ENCODE assay signal across 9 cellular contexts in the genomic region with DNA sequence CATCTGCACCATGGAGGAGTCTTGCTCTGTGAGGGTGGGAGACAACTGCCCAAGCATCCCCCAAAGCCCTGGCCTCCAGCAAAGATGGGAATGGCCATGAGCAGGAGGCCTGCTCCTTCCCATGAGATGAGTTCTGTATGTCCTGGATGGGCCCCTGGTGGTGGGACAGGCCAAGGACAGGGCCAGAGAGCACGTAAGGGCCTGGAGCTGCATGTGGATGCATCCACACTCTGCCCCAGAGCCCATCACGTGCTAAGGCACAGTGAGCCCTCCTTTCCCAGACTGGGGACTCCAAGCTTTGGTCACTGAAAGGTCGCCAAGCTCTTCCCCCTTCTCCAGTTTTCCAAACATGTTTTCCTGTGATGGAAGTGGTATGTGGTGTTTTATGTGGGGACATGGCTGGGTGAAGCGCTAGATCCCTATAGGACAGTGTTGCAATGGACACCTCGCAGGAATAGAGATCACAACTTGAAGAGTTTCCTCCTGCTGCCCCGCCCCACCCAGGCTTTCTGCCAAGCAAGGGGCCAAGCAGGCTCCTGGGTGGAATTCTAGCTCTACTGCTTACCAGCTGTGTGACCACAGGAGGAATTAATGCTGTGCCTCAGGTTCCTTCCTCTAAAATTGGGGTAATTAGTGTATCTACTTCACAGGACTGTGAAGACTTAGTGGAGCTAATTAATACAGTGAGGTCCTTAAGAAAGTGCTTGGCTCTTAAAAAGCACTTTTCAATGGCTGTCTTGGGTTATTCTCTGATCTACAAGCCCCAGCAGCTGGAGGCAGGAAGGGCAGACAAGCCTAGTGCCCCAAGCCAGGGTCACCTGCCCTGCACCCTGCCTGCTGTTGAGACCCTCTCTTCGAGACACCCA.
A peak's percentile ranks its signal among the peaks of the same experiment; 100 is the strongest.
DNase-seq lines count a peak whose midpoint lies in the region; ATAC-seq and TF ChIP-seq lines count a peak whose summit lies in the region.
"Had no signal": no experiment of that assay in that cellular context is flagged by ENCODE, and none has a peak within 500 bp of the region (broad histone marks: within the 10 kb centered on the region; RNA-seq: fewer than 3 reads in every experiment).

No MANE protein-coding gene starts in this region.

- peaks cover 45% of the 10 kb centered on the region for H3K4me1 ChIP-seq in GM23248 (ENCODE audit: insufficient read depth)
- peaks cover 9% of the 10 kb centered on the region for H3K4me1 ChIP-seq in fibroblast of lung (ENCODE audit: control insufficient read depth, extremely low read depth, insufficient read depth, low read length)

- TF ChIP-seq CTCF in fibroblast of lung (conservative IDR thresholded peaks at IDR 0.05 in 1 of 2, IDR thresholded peaks at IDR 0.05 in 1 of 2; ENCODE audit: low read depth in 1 of 2, low read length in 2 of 2): peak in 1 of 2 donors; percentile 25

- H3K36me3 ChIP-seq in GM23248 (ENCODE audit: low read depth): no peaks in the 10 kb centered on the region
- H3K36me3 ChIP-seq in fibroblast of lung (ENCODE audit: control insufficient read depth, insufficient read depth, low read length): no peaks in the 10 kb centered on the region
- H3K36me3 ChIP-seq: cardiac muscle cell had no signal

- in situ Hi-C loops in GM23248 (cut with MboI): no loop called here

- peaks cover 26% of the 10 kb centered on the region for H3F3A ChIP-seq in GM23248 (ENCODE audit: insufficient read depth)

- H3K9me2 ChIP-seq in GM23248 (ENCODE audit: insufficient read depth): no peaks in the 10 kb centered on the region

- peaks cover 46% of the 10 kb centered on the region for H3K79me2 ChIP-seq in GM23248 (ENCODE audit: insufficient read depth)
- no peaks in the 10 kb centered on the region for H3K79me2 ChIP-seq in fibroblast of lung (ENCODE audit: control insufficient read depth, insufficient read depth, low read length)

- ATAC-seq in GM18511 (IDR thresholded peaks at IDR 0.05; ENCODE audit: unreplicated experiment) (no peak), HG03520 (IDR thresholded peaks at IDR 0.05; ENCODE audit: unreplicated experiment) (no peak)

- no peak overlapping the region for H3K4me3 ChIP-seq in GM23248
- no peak overlapping the region for H3K4me3 ChIP-seq in fibroblast of lung (replicated peaks in 1 of 4; ENCODE audit: control extremely low read depth in 1 of 4, insufficient read depth in 1 of 4, low read depth in 3 of 4, low read length in 4 of 4)
- H3K4me3 ChIP-seq in skeletal muscle cell (ENCODE audit: low read depth, low read length): no peak overlapping the region
- H3K4me3 ChIP-seq: cardiac muscle cell had no signal

- 45 to 52% methylated on average over 7 of the region's 7 CpGs for WGBS in GM23248 (ENCODE audit: low coverage in 1 of 2, low lambda C conversion rate in 2 of 2, missing lambda C conversion rate in 2 of 2), 2 experiments

- H3K9ac ChIP-seq in GM23248 (peak overlapping the region; percentile 77), fibroblast of lung (ENCODE audit: insufficient read depth, low read length) (no peak overlapping the region)

- H3K27ac ChIP-seq in GM23248 (peak overlapping the region; percentile 89), fibroblast of lung (ENCODE audit: insufficient read depth, low read length) (no peak overlapping the region)
- H3K27ac ChIP-seq: cardiac muscle cell had no signal

- no peaks in the 10 kb centered on the region for H3K9me3 ChIP-seq in GM23248 (ENCODE audit: low read depth)
- no peaks in the 10 kb centered on the region for H3K9me3 ChIP-seq in fibroblast of lung (ENCODE audit: control insufficient read depth, insufficient read depth, low read depth, low read length)

- no peak overlapping the region for H2AFZ ChIP-seq in GM23248
- H2AFZ ChIP-seq in fibroblast of lung (ENCODE audit: low read length): no peak overlapping the region

- H3K27me3 ChIP-seq in GM23248 (replicated peaks; ENCODE audit: insufficient read depth) (no peaks in the 10 kb centered on the region), fibroblast of lung (ENCODE audit: control insufficient read depth, insufficient read depth, low read length) (no peaks in the 10 kb centered on the region)
- H3K27me3 ChIP-seq: cardiac muscle cell had no signal

- H3K4me2 ChIP-seq in GM23248 (ENCODE audit: unreplicated experiment): peak overlapping the region; percentile 60
- peak overlapping the region; percentile 15 for H3K4me2 ChIP-seq in fibroblast of lung (ENCODE audit: extremely low read depth, insufficient read depth, low read length)

- no peaks in the 10 kb centered on the region for H4K20me1 ChIP-seq in GM23248 (ENCODE audit: insufficient read depth)
- H4K20me1 ChIP-seq in fibroblast of lung (ENCODE audit: control insufficient read depth, extremely low read depth, insufficient read depth, low read length): no peaks in the 10 kb centered on the region

- DNase-seq in GM23248 (peak; percentile 79), RPMI8226 (peak; percentile 40), fibroblast of lung (ENCODE audit: low read depth in 2 of 2) (peak; percentile 75 to 78), skeletal muscle cell (ENCODE audit: low read depth) (peak; percentile 69), NCI-H748 (lab: John Stamatoyannopoulos, UW; ENCODE audit: unreplicated experiment) (no peak), NCI-H128 (lab: John Stamatoyannopoulos, UW; ENCODE audit: unreplicated experiment) (no peak)

Comparison
In these comparisons a context has a peak if more than half of its experiments do, and no peak if none do; other contexts are left out.
1. DNase-seq: peak in GM23248 (single experiment), RPMI8226 (single experiment), fibroblast of lung (2 of 2) and skeletal muscle cell (single experiment); none in NCI-H748 (single experiment) and NCI-H128 (single experiment).